19 cellular contexts compared by ENCODE assay signal in the genomic region with DNA sequence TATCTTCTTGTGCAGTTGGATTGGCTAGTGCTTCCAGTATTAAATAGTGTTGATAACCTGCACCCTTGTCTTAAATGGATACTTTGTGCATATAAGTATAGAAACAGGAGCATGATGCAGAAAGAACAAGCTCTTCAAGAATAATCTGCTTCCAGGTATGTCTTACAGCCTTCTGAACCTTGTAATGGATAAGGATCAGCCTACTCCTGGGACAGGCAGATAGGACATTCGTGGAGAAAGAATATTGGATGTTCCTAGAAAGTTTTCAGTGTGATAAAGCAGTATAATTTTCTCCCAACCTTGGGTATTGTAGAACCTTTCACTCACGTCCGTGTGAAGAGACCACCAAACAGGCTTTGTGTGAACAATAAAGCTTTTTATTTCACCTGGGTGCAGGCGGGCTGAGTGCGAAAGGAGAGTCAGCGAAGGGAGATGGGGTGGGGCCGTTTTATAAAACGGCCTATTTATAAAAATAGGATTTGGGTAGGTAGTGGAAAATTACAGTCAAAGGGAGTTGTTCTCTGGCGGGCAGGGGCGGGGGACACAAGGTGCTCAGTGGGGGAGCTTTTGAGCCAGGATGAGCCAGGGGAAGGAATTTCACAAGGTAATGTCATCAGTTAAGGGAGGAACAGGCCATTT.
"Had no signal": no experiment of that assay in that cellular context is flagged by ENCODE, and none has a peak within 500 bp of the region (broad histone marks: within the 10 kb centered on the region; RNA-seq: fewer than 3 reads in every experiment).

No MANE protein-coding gene starts in this region.

- H3K4me1 ChIP-seq: heart right ventricle, lower lobe of right lung, sigmoid colon, upper lobe of left lung had no signal

- ATAC-seq: activated CD8-positive, alpha-beta memory T cell treated with anti-CD3 and anti-CD28 coated beads, Interleukin-2, amount 10 ng/mL, durations not matched to agents 7 days and 5 days; activated naive CD4-positive, alpha-beta T cell treated with anti-CD3 and anti-CD28 coated beads, Interleukin-2, amount 50 U/mL, for 72 hours; esophagus mucosa; heart right ventricle; lower lobe of right lung; naive thymus-derived CD4-positive, alpha-beta T cell; stimulated activated naive CD8-positive, alpha-beta T cell treated with anti-CD3 and anti-CD28 coated beads, Interleukin-15, Interleukin-2, amounts not matched to agents 100 U/mL and 50 U/mL, for 24 hours had no signal

- H3K27ac Mint-ChIP-seq: activated CD8-positive, alpha-beta memory T cell treated with anti-CD3 and anti-CD28 coated beads, Interleukin-2, amount 10 ng/mL, durations not matched to agents 7 days and 5 days; activated T-cell treated with anti-CD3 and anti-CD28 coated beads, Interleukin-2, amount 50 U/mL, for 24 hours; brain had no signal

- H3K4me3 Mint-ChIP-seq: activated CD8-positive, alpha-beta memory T cell treated with anti-CD3 and anti-CD28 coated beads, Interleukin-2, amount 10 ng/mL, durations not matched to agents 7 days and 5 days; activated T-cell treated with anti-CD3 and anti-CD28 coated beads, Interleukin-2, amount 50 U/mL, for 24 hours; brain had no signal

- H3K36me3 ChIP-seq: lower lobe of right lung, sigmoid colon, suprapubic skin, upper lobe of left lung had no signal

- H3K4me3 ChIP-seq: heart right ventricle, lower lobe of right lung, sigmoid colon, suprapubic skin, upper lobe of left lung had no signal

- H3K27ac ChIP-seq: heart right ventricle, lower lobe of right lung, sigmoid colon, suprapubic skin, upper lobe of left lung had no signal

- H3K27me3 Mint-ChIP-seq: activated CD8-positive, alpha-beta memory T cell treated with anti-CD3 and anti-CD28 coated beads, Interleukin-2, amount 10 ng/mL, durations not matched to agents 7 days and 5 days; activated T-cell treated with anti-CD3 and anti-CD28 coated beads, Interleukin-2, amount 50 U/mL, for 24 hours; brain; naive thymus-derived CD4-positive, alpha-beta T cell had no signal

- H3K27me3 ChIP-seq: heart right ventricle, sigmoid colon, suprapubic skin, upper lobe of left lung had no signal

- DNase-seq: activated CD4-positive, alpha-beta T cell treated with anti-CD3 and anti-CD28 coated beads for 1 hour; activated CD4-positive, alpha-beta T cell treated with anti-CD3 and anti-CD28 coated beads, Interleukin-2, amount 50 U/mL, for 48 hours; activated CD8-positive, alpha-beta memory T cell treated with anti-CD3 and anti-CD28 coated beads, Interleukin-2, amount 10 ng/mL, durations not matched to agents 7 days and 5 days; activated effector memory CD4-positive, alpha-beta T cell treated with Interleukin-2 at 50 U/mL for 16 hours; activated T-cell treated with anti-CD3 and anti-CD28 coated beads, Interleukin-2, amount 50 U/mL, for 24 hours; amniotic stem cell; dermis blood vessel endothelial cell; heart right ventricle; lower lobe of right lung; naive thymus-derived CD4-positive, alpha-beta T cell; sigmoid colon; stimulated activated CD4-positive, alpha-beta T cell treated with anti-CD3 and anti-CD28 coated beads, Interleukin-2, amount 100 ng/mL, for 24 hours; stimulated activated naive CD8-positive, alpha-beta T cell treated with anti-CD3 and anti-CD28 coated beads, Interleukin-15, Interleukin-2, amounts not matched to agents 100 U/mL and 50 U/mL, for 24 hours; T-helper 9 cell; upper lobe of left lung had no signal

- H3K9me3 ChIP-seq: lower lobe of right lung, sigmoid colon, upper lobe of left lung had no signal
